ENCODE assay signal across 11 cellular contexts in the genomic region with DNA sequence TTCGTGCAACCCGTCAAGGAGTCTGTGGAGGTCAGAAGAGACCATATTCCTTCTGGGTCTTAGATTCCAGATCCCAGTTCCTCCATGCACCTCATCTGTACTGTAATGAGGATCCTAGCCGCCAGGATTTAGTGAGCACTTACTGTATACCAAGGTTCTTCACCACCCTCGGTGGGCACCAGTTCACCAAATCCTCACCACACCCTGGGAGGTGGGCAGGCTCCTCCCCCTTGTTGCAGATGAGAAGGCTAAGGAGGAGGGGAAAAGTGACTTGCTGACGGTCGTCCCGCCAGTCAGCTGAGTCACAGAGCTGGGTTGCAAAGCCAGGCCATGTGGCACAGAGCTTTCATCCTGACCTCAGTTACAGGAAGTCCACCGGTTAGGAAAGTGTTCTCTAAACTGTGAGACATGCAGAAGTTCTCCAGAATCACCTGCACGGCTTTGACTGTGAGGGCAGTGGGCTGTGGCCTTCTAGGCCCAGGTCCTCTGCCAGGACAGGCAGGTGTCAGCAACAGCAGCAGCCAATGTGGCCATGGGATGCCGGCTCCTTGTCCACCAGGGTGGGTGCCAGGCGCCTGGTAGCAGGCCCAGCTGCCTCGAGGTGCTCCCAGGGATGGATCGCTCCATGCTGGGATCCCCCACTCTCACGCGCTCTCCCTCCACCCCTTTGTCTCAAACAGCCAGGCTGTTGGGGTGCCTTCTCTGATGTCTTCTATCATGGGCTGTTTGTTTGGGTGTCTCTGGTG.
DNase-seq lines count a peak whose midpoint lies in the region; ATAC-seq, FAIRE-seq and TF ChIP-seq lines count a peak whose summit lies in the region.
"Had no signal": no experiment of that assay in that cellular context is flagged by ENCODE, and none has a peak within 500 bp of the region (broad histone marks: within the 10 kb centered on the region; RNA-seq: fewer than 3 reads in every experiment).

No MANE protein-coding gene starts in this region.

- no peak overlapping the region for H3K27ac Mint-ChIP-seq in naive thymus-derived CD4-positive, alpha-beta T cell
- H3K27ac Mint-ChIP-seq: stimulated activated naive CD8-positive, alpha-beta T cell treated with anti-CD3 and anti-CD28 coated beads, Interleukin-15, Interleukin-2, amounts not matched to agents 100 ng/mL and 50 ng/mL, for 24 hours had no signal

- H3K4me1 Mint-ChIP-seq in naive thymus-derived CD4-positive, alpha-beta T cell, result peaks cover 0 to 10% (median 2%) of the 10 kb centered on the region in 7 donors

- ATAC-seq in naive thymus-derived CD4-positive, alpha-beta T cell, result peak; percentile 69
- no peak for ATAC-seq in GM18907 (IDR thresholded peaks at IDR 0.05; ENCODE audit: unreplicated experiment)

- no peaks in the 10 kb centered on the region for H3K4me1 ChIP-seq in naive thymus-derived CD4-positive, alpha-beta T cell (ENCODE audit: control insufficient read depth in 2 of 2, insufficient read depth in 2 of 2, low read length in 2 of 2)

- no peak overlapping the region for H3K4me3 ChIP-seq in AG10803 (ENCODE audit: low read length)
- no peak overlapping the region for H3K4me3 ChIP-seq in naive thymus-derived CD4-positive, alpha-beta T cell (ENCODE audit: low read length)
- H3K4me3 ChIP-seq: heart right ventricle had no signal

- peaks cover 0 to 8% (median 0%) of the 10 kb centered on the region in 5 donors for H3K27me3 Mint-ChIP-seq in naive thymus-derived CD4-positive, alpha-beta T cell
- H3K27me3 Mint-ChIP-seq: stimulated activated naive CD8-positive, alpha-beta T cell treated with anti-CD3 and anti-CD28 coated beads, Interleukin-15, Interleukin-2, amounts not matched to agents 100 ng/mL and 50 ng/mL, for 24 hours had no signal

- H3K9me3 ChIP-seq in naive thymus-derived CD4-positive, alpha-beta T cell (ENCODE audit: control insufficient read depth in 2 of 3, low read length in 3 of 3), result no peaks in the 10 kb centered on the region
- H3K9me3 ChIP-seq: heart right ventricle had no signal

- H3K27me3 ChIP-seq in naive thymus-derived CD4-positive, alpha-beta T cell (ENCODE audit: control insufficient read depth in 2 of 2, insufficient read depth in 2 of 2, low read length in 2 of 2), result no peaks in the 10 kb centered on the region
- H3K27me3 ChIP-seq: heart right ventricle had no signal

- H3K4me3 Mint-ChIP-seq in naive thymus-derived CD4-positive, alpha-beta T cell, result no peak overlapping the region
- H3K4me3 Mint-ChIP-seq: stimulated activated naive CD8-positive, alpha-beta T cell treated with anti-CD3 and anti-CD28 coated beads, Interleukin-15, Interleukin-2, amounts not matched to agents 100 ng/mL and 50 ng/mL, for 24 hours had no signal

- intact Hi-C loops in naive thymus-derived CD4-positive, alpha-beta T cell (cut with micrococcal nuclease), result no loop called here

- no peak overlapping the region for H3K27ac ChIP-seq in naive thymus-derived CD4-positive, alpha-beta T cell (ENCODE audit: low read depth, low read length)
- H3K27ac ChIP-seq: heart right ventricle had no signal

- POLR2A ChIA-PET in naive thymus-derived CD4-positive, alpha-beta T cell (lab: Charles Lee), result no interaction called here

- no peak for TF ChIP-seq CTCF in AG10803 (conservative IDR thresholded peaks at IDR 0.05; ENCODE audit: low read length)

- no peaks in the 10 kb centered on the region for H3K36me3 ChIP-seq in naive thymus-derived CD4-positive, alpha-beta T cell (ENCODE audit: control insufficient read depth in 2 of 3, insufficient read depth in 3 of 3, low read length in 3 of 3)
- H3K36me3 ChIP-seq: heart right ventricle had no signal

- H3K36me3 Mint-ChIP-seq in naive thymus-derived CD4-positive, alpha-beta T cell, result no peaks in the 10 kb centered on the region

- H3K9me3 Mint-ChIP-seq in naive thymus-derived CD4-positive, alpha-beta T cell, result no peaks in the 10 kb centered on the region
- H3K9me3 Mint-ChIP-seq: stimulated activated naive CD8-positive, alpha-beta T cell treated with anti-CD3 and anti-CD28 coated beads, Interleukin-15, Interleukin-2, amounts not matched to agents 100 ng/mL and 50 ng/mL, for 24 hours had no signal

- CTCF ChIA-PET in naive thymus-derived CD4-positive, alpha-beta T cell (lab: Charles Lee), result no interaction called here

- no peak for FAIRE-seq in GM19239 (lab: Jason Lieb, UNC)
- FAIRE-seq: GM18507 had no signal

- peak; percentile 84 for DNase-seq in AG10803 (ENCODE audit: low read depth)
- peak; percentile 53 to 58 for DNase-seq in Kasumi-1 (lab: John Stamatoyannopoulos, UW)
- peak; percentile 83 for DNase-seq in amniotic epithelial cell (ENCODE audit: low read depth)
- DNase-seq in naive thymus-derived CD4-positive, alpha-beta T cell, result no peak
- no peak for DNase-seq in GM19239 (ENCODE audit: insufficient read length, low spot score)
- DNase-seq in NCI-H2227 (lab: John Stamatoyannopoulos, UW; ENCODE audit: unreplicated experiment), result no peak
- no peak for DNase-seq in NK-92 (lab: John Stamatoyannopoulos, UW; ENCODE audit: unreplicated experiment)
- DNase-seq: heart right ventricle had no signal

Comparison
In these comparisons a context has a peak if more than half of its experiments do, and no peak if none do; other contexts are left out.
1. DNase-seq: peak in AG10803 (single experiment), Kasumi-1 (2 of 2) and amniotic epithelial cell (single experiment); none in naive thymus-derived CD4-positive, alpha-beta T cell (0 of 9), GM19239 (single experiment), NCI-H2227 (single experiment) and NK-92 (single experiment).